ENCODE assay signal across 20 cellular contexts in genomic region chr13:37646531-37646930, GRCh38. TPM values are rescaled to one million over a fixed set of nuclear protein-coding genes. Genes with fewer than 3 reads are reported as not detected.
"Had no signal": no experiment of that assay in that cellular context is flagged by ENCODE, and none has a peak within 500 bp of the region (broad histone marks: within the 10 kb centered on the region; RNA-seq: fewer than 3 reads in every experiment).

No MANE protein-coding gene starts in this region.

- DNase-seq: activated CD4-positive, alpha-beta T cell treated with anti-CD3 and anti-CD28 coated beads for 36 hours; activated CD4-positive, alpha-beta T cell treated with anti-CD3 and anti-CD28 coated beads, Interleukin-2, amount 50 U/mL, for 48 hours; activated naive CD4-positive, alpha-beta T cell; activated naive CD8-positive, alpha-beta T cell treated with anti-CD3 and anti-CD28 coated beads for 36 hours; amniotic stem cell; body of pancreas; central memory CD4-positive, alpha-beta T cell; esophagus squamous epithelium; foreskin fibroblast; natural killer cell; right lobe of liver; stimulated activated CD4-positive, alpha-beta T cell treated with anti-CD3 and anti-CD28 coated beads, Interleukin-4, amount 100 ng/mL, for 1 hour; stimulated activated naive CD8-positive, alpha-beta T cell treated with anti-CD3 and anti-CD28 coated beads, Interleukin-15, amount 100 ng/mL, for 72 hours; transverse colon had no signal

- H3K27ac ChIP-seq: body of pancreas, esophagus squamous epithelium, right lobe of liver, suprapubic skin, transverse colon, vagina had no signal

- H3K36me3 ChIP-seq: esophagus squamous epithelium, right lobe of liver, suprapubic skin, transverse colon, vagina had no signal

- H3K9me3 Mint-ChIP-seq: activated naive CD8-positive, alpha-beta T cell treated with anti-CD3 and anti-CD28 coated beads for 36 hours; T-helper 1 cell treated with Interleukin-12 subunit alpha and Interleukin-12 subunit beta and Interleukin-4 antibody, amounts not matched to agents 30 μg/mL and 1 μg/mL, for 36 hours; WTC11 had no signal

- H3K27ac Mint-ChIP-seq: activated CD4-positive, alpha-beta T cell treated with anti-CD3 and anti-CD28 coated beads for 36 hours; activated naive CD8-positive, alpha-beta T cell treated with anti-CD3 and anti-CD28 coated beads for 36 hours; natural killer cell; stimulated activated naive CD8-positive, alpha-beta T cell treated with anti-CD3 and anti-CD28 coated beads, Interleukin-15, amount 100 ng/mL, for 72 hours; T-helper 1 cell treated with Interleukin-12 subunit alpha and Interleukin-12 subunit beta and Interleukin-4 antibody, amounts not matched to agents 30 μg/mL and 1 μg/mL, for 36 hours had no signal

- FAIRE-seq: colon, small intestine had no signal

- H3K27me3 Mint-ChIP-seq: activated CD4-positive, alpha-beta T cell treated with anti-CD3 and anti-CD28 coated beads for 36 hours; activated naive CD8-positive, alpha-beta T cell treated with anti-CD3 and anti-CD28 coated beads for 36 hours; stimulated activated naive CD8-positive, alpha-beta T cell treated with anti-CD3 and anti-CD28 coated beads, Interleukin-15, amount 100 ng/mL, for 72 hours had no signal

- H3K4me3 Mint-ChIP-seq: activated CD4-positive, alpha-beta T cell treated with anti-CD3 and anti-CD28 coated beads for 36 hours; activated naive CD8-positive, alpha-beta T cell treated with anti-CD3 and anti-CD28 coated beads for 36 hours; natural killer cell; stimulated activated naive CD8-positive, alpha-beta T cell treated with anti-CD3 and anti-CD28 coated beads, Interleukin-15, amount 100 ng/mL, for 72 hours; T-helper 1 cell treated with Interleukin-12 subunit alpha and Interleukin-12 subunit beta and Interleukin-4 antibody, amounts not matched to agents 30 μg/mL and 1 μg/mL, for 36 hours; WTC11 had no signal

- H3K4me1 ChIP-seq: esophagus squamous epithelium, right lobe of liver, suprapubic skin, transverse colon, vagina had no signal

- H3K4me1 Mint-ChIP-seq: activated CD4-positive, alpha-beta T cell treated with anti-CD3 and anti-CD28 coated beads for 36 hours; activated naive CD8-positive, alpha-beta T cell treated with anti-CD3 and anti-CD28 coated beads for 36 hours; natural killer cell; stimulated activated naive CD8-positive, alpha-beta T cell treated with anti-CD3 and anti-CD28 coated beads, Interleukin-15, amount 100 ng/mL, for 72 hours had no signal

- ATAC-seq: activated CD4-positive, alpha-beta T cell treated with anti-CD3 and anti-CD28 coated beads for 36 hours; body of pancreas; natural killer cell; right lobe of liver; stimulated activated naive CD8-positive, alpha-beta T cell treated with anti-CD3 and anti-CD28 coated beads, Interleukin-15, amount 100 ng/mL, for 72 hours had no signal

- H3K9me3 ChIP-seq: body of pancreas, esophagus squamous epithelium, right lobe of liver, suprapubic skin, transverse colon, vagina had no signal

- H3K4me3 ChIP-seq: body of pancreas, esophagus squamous epithelium, right lobe of liver, suprapubic skin, transverse colon, vagina had no signal

- H3K36me3 Mint-ChIP-seq: activated naive CD8-positive, alpha-beta T cell treated with anti-CD3 and anti-CD28 coated beads for 36 hours; WTC11 had no signal

- H3K27me3 ChIP-seq: body of pancreas, esophagus squamous epithelium, right lobe of liver, suprapubic skin, transverse colon, vagina had no signal

RNA-seq across cellular contexts. Expression of gene POSTN, which starts 48.0 kb away (rescaled TPM):
- total RNA-seq: activated CD4-positive, alpha-beta T cell treated with anti-CD3 and anti-CD28 coated beads for 36 hours; activated naive CD8-positive, alpha-beta T cell treated with anti-CD3 and anti-CD28 coated beads for 36 hours; natural killer cell had no signal
